Comparison of ENCODE assay signal across 7 cellular contexts in genomic region chr20:58649288-58650180, GRCh38. TPM values are rescaled to one million over a fixed set of nuclear protein-coding genes. Genes with fewer than 3 reads are reported as not detected.
DNase-seq lines count a peak whose midpoint lies in the region; ATAC-seq, FAIRE-seq and TF ChIP-seq lines count a peak whose summit lies in the region.

No MANE protein-coding gene starts in this region.

- H3F3A ChIP-seq in SK-N-SH (replicated peaks; ENCODE audit: insufficient read depth), result peaks cover 46% of the 10 kb centered on the region

- no peak for TF ChIP-seq RAD21 in SK-N-SH (IDR thresholded peaks at IDR 0.05; ENCODE audit: low read length)

- H2AFZ ChIP-seq in KMS-11 (ENCODE audit: low read depth), result peak overlapping the region; percentile 89
- no peak overlapping the region for H2AFZ ChIP-seq in SK-N-SH (ENCODE audit: low read depth)

- H3K27me3 ChIP-seq in KMS-11 (ENCODE audit: insufficient read depth, low read depth), result no peaks in the 10 kb centered on the region
- no peaks in the 10 kb centered on the region for H3K27me3 ChIP-seq in right cardiac atrium (ENCODE audit: control insufficient read depth, insufficient read depth)
- H3K27me3 ChIP-seq in small intestine (ENCODE audit: control insufficient read depth in 2 of 2, insufficient read depth in 2 of 2, low read length in 2 of 2), result no peaks in the 10 kb centered on the region
- H3K27me3 ChIP-seq in SK-N-SH (ENCODE audit: insufficient read depth), result no peaks in the 10 kb centered on the region

- H3K36me3 ChIP-seq in KMS-11 (ENCODE audit: insufficient read depth), result no peaks in the 10 kb centered on the region
- H3K36me3 ChIP-seq in small intestine (ENCODE audit: control insufficient read depth in 2 of 2, insufficient read depth in 2 of 2, low read length in 2 of 2), result no peaks in the 10 kb centered on the region
- peaks cover 0 to 4% of the 10 kb centered on the region in 2 experiments for H3K36me3 ChIP-seq in SK-N-SH (replicated peaks in 1 of 2; ENCODE audit: control insufficient read depth in 1 of 2, insufficient read depth in 2 of 2, low read length in 1 of 2)

- H3K4me1 ChIP-seq in KMS-11 (ENCODE audit: low read depth, poor library complexity, severe bottlenecking) (peaks cover 19% of the 10 kb centered on the region), right cardiac atrium (ENCODE audit: control insufficient read depth, insufficient read depth, low read length) (no peaks in the 10 kb centered on the region), small intestine (ENCODE audit: control insufficient read depth in 2 of 2, insufficient read depth in 1 of 2, low read depth in 1 of 2, low read length in 1 of 2) (peaks cover 0 to 1% of the 10 kb centered on the region in 2 donors), SK-N-SH (ENCODE audit: control insufficient read depth in 1 of 2, insufficient read depth in 2 of 2, low read depth in 1 of 2, low read length in 1 of 2) (peaks cover 21 to 35% of the 10 kb centered on the region in 2 experiments; a peak in 3 of 4 replicates)

- no peaks in the 10 kb centered on the region for H3K9me3 ChIP-seq in right cardiac atrium (ENCODE audit: control insufficient read depth, low read length)
- H3K9me3 ChIP-seq in small intestine (ENCODE audit: control insufficient read depth, low read depth), result no peaks in the 10 kb centered on the region
- no peaks in the 10 kb centered on the region for H3K9me3 ChIP-seq in SK-N-SH

- peaks cover 36% of the 10 kb centered on the region for H3K79me2 ChIP-seq in KMS-11 (ENCODE audit: insufficient read depth, low read depth)
- peaks cover 35% of the 10 kb centered on the region for H3K79me2 ChIP-seq in SK-N-SH (ENCODE audit: insufficient read depth)

- no peak overlapping the region for H3K27ac ChIP-seq in KMS-11
- H3K27ac ChIP-seq in right cardiac atrium (ENCODE audit: low read length), result peak overlapping the region; percentile 93
- H3K27ac ChIP-seq in small intestine (ENCODE audit: low read depth in 1 of 2, low read length in 1 of 2), result peak overlapping the region; percentile 86 to 94
- peak overlapping the region in 1 of 2 experiments; percentile 76; a peak in 3 of 4 replicates for H3K27ac ChIP-seq in SK-N-SH (ENCODE audit: low read depth in 2 of 2, low read length in 1 of 2)

- no peak for FAIRE-seq in small intestine (lab: Jason Lieb, UNC)
- FAIRE-seq in D721Med (lab: Jason Lieb, UNC), result no peak

- H3K9me2 ChIP-seq in SK-N-SH, result no peaks in the 10 kb centered on the region

- H3K4me2 ChIP-seq in KMS-11, result peak overlapping the region; percentile 81
- H3K4me2 ChIP-seq in SK-N-SH, result no peak overlapping the region

- 7% methylated on average over 73 of the region's 73 CpGs for WGBS in right cardiac atrium
- 4 to 12% (median 5%) methylated on average over 69 to 73 of the region's 73 CpGs for WGBS in small intestine, 3 donors
- WGBS in SK-N-SH (ENCODE audit: low lambda C conversion rate), result 95% methylated on average over 55 of the region's 73 CpGs

- DNase-seq in activated gamma-delta T cell treated with Interleukin-2 at 50 U/mL for 16 hours (peak; percentile 32), right cardiac atrium (peak; percentile 46 to 79 (median 76)), small intestine (peak; percentile 21), SK-N-SH (no peak), HPDE6-E6E7 (ENCODE audit: extremely low spot score) (no peak), D721Med (ENCODE audit: insufficient read length, low spot score) (no peak)

- CTCF ChIA-PET in SK-N-SH (lab: Yijun Ruan, JAX), result interaction anchor here (0.6 to 8.5 kb wide), 13 partner anchors 10 to 562 kb away, joined by 3 to 87 read pairs (median 7); partner anchors contain the start of gene VAPB

- no peaks in the 10 kb centered on the region; the same call in 1 of the 2 replicates for H4K20me1 ChIP-seq in KMS-11 (ENCODE audit: insufficient read depth)
- H4K20me1 ChIP-seq in SK-N-SH (ENCODE audit: insufficient read depth), result no peaks in the 10 kb centered on the region

- no peak overlapping the region for H3K4me3 ChIP-seq in KMS-11 (IDR thresholded peaks at IDR 0.05; ENCODE audit: insufficient read depth, low read depth, low read length)
- peak overlapping the region; percentile 87 for H3K4me3 ChIP-seq in right cardiac atrium (ENCODE audit: low read length)
- H3K4me3 ChIP-seq in small intestine (ENCODE audit: low read depth in 1 of 2, low read length in 2 of 2), result peak overlapping the region; percentile 51 to 94
- H3K4me3 ChIP-seq in SK-N-SH (ENCODE audit: low read depth in 2 of 2, low read length in 1 of 2), result no peak overlapping the region

- H3K9ac ChIP-seq in KMS-11, result no peak overlapping the region; the same call in 1 of the 2 replicates
- no peak overlapping the region for H3K9ac ChIP-seq in SK-N-SH

- no peak for ATAC-seq in right cardiac atrium

- TF ChIP-seq EP300 in SK-N-SH (IDR thresholded peaks at IDR 0.05; ENCODE audit: borderline replicate concordance in 1 of 2, low read depth in 1 of 2, low read length in 1 of 2), result no peak

- intact Hi-C loops in right cardiac atrium (cut with DNase I), result loop anchor here in 2 of 4 donors (5.0 to 10.0 kb wide), 3 partner anchors 43 to 415 kb away; partner anchors contain the start of gene NPEPL1 (in 2 of the 2)

- TF ChIP-seq CTCF in KMS-11 (conservative IDR thresholded peaks at IDR 0.05; ENCODE audit: low read depth, low read length), result no peak
- no peak for TF ChIP-seq CTCF in SK-N-SH (IDR thresholded peaks at IDR 0.05)
- TF ChIP-seq CTCF in D721Med (IDR thresholded peaks at IDR 0.05; ENCODE audit: insufficient read depth, missing control alignments), result no peak

- POLR2A ChIA-PET in SK-N-SH (lab: Yijun Ruan, JAX), result no interaction called here

TF ChIP-seq in SK-N-SH, 30 proteins besides CTCF, POLR2A, EP300 and RAD21:
- TF ChIP-seq USF1 (IDR thresholded peaks at IDR 0.05; ENCODE audit: borderline replicate concordance, low read depth), result no peak
- TF ChIP-seq RCOR1 (IDR thresholded peaks at IDR 0.05; ENCODE audit: low read length), result no peak
- no peak for TF ChIP-seq ZBTB33 (IDR thresholded peaks at IDR 0.05; ENCODE audit: borderline replicate concordance, low read depth)
- no peak for TF ChIP-seq USF2 (IDR thresholded peaks at IDR 0.05; ENCODE audit: borderline replicate concordance, low read depth, low read length)
- TF ChIP-seq SIN3A (IDR thresholded peaks at IDR 0.05; ENCODE audit: borderline replicate concordance, low read depth, low read length), result no peak
- TF ChIP-seq EZH2phosphoT487 (IDR thresholded peaks at IDR 0.05; ENCODE audit: borderline replicate concordance, low read depth), result no peak
- TF ChIP-seq TCF12 (IDR thresholded peaks at IDR 0.05), result no peak
- no peak for TF ChIP-seq FOXM1 (IDR thresholded peaks at IDR 0.05; ENCODE audit: low read depth)
- TF ChIP-seq NFIC (IDR thresholded peaks at IDR 0.05; ENCODE audit: borderline replicate concordance), result no peak
- TF ChIP-seq FOSL2 (IDR thresholded peaks at IDR 0.05; ENCODE audit: borderline replicate concordance, low read depth), result no peak
- TF ChIP-seq RFX5 (IDR thresholded peaks at IDR 0.05; ENCODE audit: low read length), result no peak
- TF ChIP-seq MEF2A (IDR thresholded peaks at IDR 0.05; ENCODE audit: borderline replicate concordance, low read depth), result no peak
- TF ChIP-seq YY1 (IDR thresholded peaks at IDR 0.05; ENCODE audit: low read depth), result no peak
- TF ChIP-seq TAF1 (IDR thresholded peaks at IDR 0.05; ENCODE audit: borderline replicate concordance, low read depth, low read length), result no peak

RNA-seq across cellular contexts. Expression of gene STX16, which starts 1.5 kb away (rescaled TPM):
- total RNA-seq in right cardiac atrium, result 10 to 100 TPM; 28.0 to 35.0 (median 33.3) TPM
- 28.8 TPM for polyA plus RNA-seq in right cardiac atrium
- polyA plus RNA-seq in small intestine, result 10 to 100 TPM; 17.3 to 39.8 (median 29.9) TPM
- 63.8 and 90.9 TPM in 2 replicates for polyA plus RNA-seq in SK-N-SH (2012; rRNA removed)
- 54.0 and 56.0 TPM in 2 replicates for polyA plus RNA-seq in SK-N-SH (2012; cell fraction: cytosol; rRNA removed)
- polyA plus RNA-seq in SK-N-SH (2012; cell fraction: nucleus; rRNA removed), result 199 and 277 TPM in 2 replicates

RNA-seq across cellular contexts. Expression of gene NPEPL1, which starts 43.1 kb away (rescaled TPM):
- total RNA-seq in right cardiac atrium, result 10 to 100 TPM; 22.0 to 28.8 (median 23.0) TPM
- 26.1 TPM for polyA plus RNA-seq in right cardiac atrium
- 10 to 100 TPM; 16.5 to 29.7 (median 22.9) TPM for polyA plus RNA-seq in small intestine
- 2.3 and 2.8 TPM in 2 replicates for polyA plus RNA-seq in SK-N-SH (2012; rRNA removed)
- 0.15 and 0.31 TPM in 2 replicates for polyA plus RNA-seq in SK-N-SH (2012; cell fraction: cytosol; rRNA removed)
- 26.7 and 39.7 TPM in 2 replicates for polyA plus RNA-seq in SK-N-SH (2012; cell fraction: nucleus; rRNA removed)

Comparison
In these comparisons a context has a peak if more than half of its experiments do, and no peak if none do; other contexts are left out.
1. H3K4me3 ChIP-seq: peak in right cardiac atrium (single experiment) and small intestine (2 of 2); none in KMS-11 (single experiment) and SK-N-SH (0 of 2).
2. DNase-seq: peak in activated gamma-delta T cell treated with Interleukin-2 at 50 U/mL for 16 hours (single experiment), right cardiac atrium (3 of 3) and small intestine (single experiment); none in SK-N-SH (single experiment), HPDE6-E6E7 (single experiment) and D721Med (single experiment).